ENCODE assay signal across 31 cellular contexts in genomic region chr3:126784254-126784653, GRCh38.
DNase-seq lines count a peak whose midpoint lies in the region; ATAC-seq and TF ChIP-seq lines count a peak whose summit lies in the region.
"Had no signal": no experiment of that assay in that cellular context is flagged by ENCODE, and none has a peak within 500 bp of the region (broad histone marks: within the 10 kb centered on the region; RNA-seq: fewer than 3 reads in every experiment).

No MANE protein-coding gene starts in this region.

- peaks cover 9% of the 10 kb centered on the region; the same call in 1 of the 2 replicates for H3K4me1 ChIP-seq in BLaER1
- no peaks in the 10 kb centered on the region for H3K4me1 ChIP-seq in HEK293 (ENCODE audit: control insufficient read depth, insufficient read depth, low read length)
- peaks cover 32% of the 10 kb centered on the region; the same call in 1 of the 2 replicates for H3K4me1 ChIP-seq in iPS-20b (ENCODE audit: insufficient read depth, low read length)
- H3K4me1 ChIP-seq: BE2C had no signal

- H3K4me3 ChIP-seq in BLaER1: no peak overlapping the region
- no peak overlapping the region for H3K4me3 ChIP-seq in HEK293 (ENCODE audit: low read depth, low read length)
- peak overlapping the region; percentile 31; the same call in 1 of the 2 replicates for H3K4me3 ChIP-seq in iPS-20b (ENCODE audit: low read length)
- H3K4me3 ChIP-seq: cardiac muscle cell, ovary, smooth muscle cell, uterus had no signal

- H3K4me3 Mint-ChIP-seq in T-helper 17 cell: no peak overlapping the region
- H3K4me3 Mint-ChIP-seq: activated T-cell treated with anti-CD3 and anti-CD28 coated beads, Interleukin-2, amount 50 U/mL, for 4 hours; dendritic cell treated with granulocyte-macrophage colony-stimulating factor and Interleukin-4, amounts not matched to agents 40 ng/mL and 50 ng/mL, for 4 days; mesothelial cell of epicardium; naive thymus-derived CD4-positive, alpha-beta T cell; stimulated activated memory B cell treated with anti-CD40 and anti-IgM and Interleukin-4, amounts not matched to agents 10 μg/mL and 1 μg/mL and 100 μg/mL, for 72 hours had no signal

- H3K27me3 Mint-ChIP-seq in T-helper 17 cell: no peaks in the 10 kb centered on the region
- H3K27me3 Mint-ChIP-seq: dendritic cell treated with granulocyte-macrophage colony-stimulating factor and Interleukin-4, amounts not matched to agents 40 ng/mL and 50 ng/mL, for 4 days; naive thymus-derived CD4-positive, alpha-beta T cell; stimulated activated memory B cell treated with anti-CD40 and anti-IgM and Interleukin-4, amounts not matched to agents 10 μg/mL and 1 μg/mL and 100 μg/mL, for 72 hours had no signal

- no peak for ATAC-seq in T-helper 17 cell
- no peak for ATAC-seq in HG03039 (IDR thresholded peaks at IDR 0.05; ENCODE audit: unreplicated experiment)
- no peak for ATAC-seq in HG02870 (IDR thresholded peaks at IDR 0.05; ENCODE audit: unreplicated experiment)
- ATAC-seq: activated T-cell treated with anti-CD3 and anti-CD28 coated beads, Interleukin-2, amount 50 U/mL, for 4 hours; left ventricle myocardium superior; naive thymus-derived CD4-positive, alpha-beta T cell; PC-3; stimulated activated memory B cell treated with anti-CD40 and anti-IgM and Interleukin-4, amounts not matched to agents 10 μg/mL and 1 μg/mL and 100 μg/mL, for 72 hours had no signal

- H3K27ac ChIP-seq in BLaER1 (no peak overlapping the region), HEK293 (ENCODE audit: extremely low read depth, low read depth, low read length) (no peak overlapping the region), iPS-20b (ENCODE audit: low read length) (peak overlapping the region; percentile 90)
- H3K27ac ChIP-seq: cardiac muscle cell, ovary, uterus had no signal

- peaks cover 2% of the 10 kb centered on the region for H3K4me1 Mint-ChIP-seq in T-helper 17 cell

- POLR2A ChIA-PET in HEK293 (lab: Yijun Ruan, JAX): no interaction called here

- H3K36me3 Mint-ChIP-seq in T-helper 17 cell (ENCODE audit: low read depth): peaks cover 7% of the 10 kb centered on the region

- no peak for DNase-seq in T-helper 17 cell
- DNase-seq in T-helper 9 cell: no peak
- no peak for DNase-seq in islet precursor cell
- DNase-seq: activated naive CD4-positive, alpha-beta T cell; activated T-cell treated with anti-CD3 and anti-CD28 coated beads, Interleukin-2, amount 50 U/mL, for 4 hours; anterior cingulate cortex; BE2C; COR-L47; DMS79; glutamatergic neuron; left ventricle myocardium superior; MM.1S; naive thymus-derived CD4-positive, alpha-beta T cell; NCI-H1417 treated with DMSO at 0.1 percent for 48 hours; NCI-H2107; NCI-H446 treated with DMSO at 0.1 percent for 48 hours; ovary; PC-3; SHP77 treated with DMSO at 0.1 percent for 48 hours; stimulated activated CD4-positive, alpha-beta T cell treated with anti-CD3 and anti-CD28 coated beads, Interleukin-2, amount 100 ng/mL, for 24 hours; uterus had no signal

- H3K9ac ChIP-seq in BLaER1 (no peak overlapping the region), iPS-20b (ENCODE audit: low read depth, low read length) (peak overlapping the region; percentile 63)

- H3K27ac Mint-ChIP-seq in T-helper 17 cell: peak overlapping the region; percentile 30
- H3K27ac Mint-ChIP-seq: dendritic cell treated with granulocyte-macrophage colony-stimulating factor and Interleukin-4, amounts not matched to agents 40 ng/mL and 50 ng/mL, for 4 days; mesothelial cell of epicardium; stimulated activated memory B cell treated with anti-CD40 and anti-IgM and Interleukin-4, amounts not matched to agents 10 μg/mL and 1 μg/mL and 100 μg/mL, for 72 hours had no signal

- no peaks in the 10 kb centered on the region for H3K27me3 ChIP-seq in BLaER1
- H3K27me3 ChIP-seq in iPS-20b (ENCODE audit: insufficient read depth, low read length): no peaks in the 10 kb centered on the region
- H3K27me3 ChIP-seq: BE2C, cardiac muscle cell, ovary, uterus had no signal

- no peaks in the 10 kb centered on the region; the same call in 1 of the 2 replicates for H3K36me3 ChIP-seq in BLaER1
- H3K36me3 ChIP-seq in HEK293 (ENCODE audit: control insufficient read depth in 2 of 2, insufficient read depth in 1 of 2, low read length in 2 of 2): peaks cover 0 to 6% of the 10 kb centered on the region in 2 experiments; a peak in 1 of 3 replicates
- H3K36me3 ChIP-seq in iPS-20b (ENCODE audit: insufficient read depth, low read depth, low read length): no peaks in the 10 kb centered on the region
- H3K36me3 ChIP-seq: BE2C, cardiac muscle cell, ovary, uterus had no signal

- H4K20me1 ChIP-seq in BLaER1: 0 out of 2 replicates have a peak, but pooled peaks cover 4% of the 10 kb centered on the region

- CTCF ChIA-PET in HEK293 (lab: Yijun Ruan, JAX): no interaction called here

- H3K9me3 ChIP-seq in BLaER1 (0 out of 2 replicates have a peak, but pooled peaks cover under 1% of the 10 kb centered on the region), HEK293 (ENCODE audit: control insufficient read depth, insufficient read depth, low read depth, low read length) (no peaks in the 10 kb centered on the region), T-helper 17 cell (ENCODE audit: control insufficient read depth, low read length, poor library complexity, severe bottlenecking) (no peaks in the 10 kb centered on the region), iPS-20b (ENCODE audit: insufficient read depth, low read depth, low read length) (no peaks in the 10 kb centered on the region)
- H3K9me3 ChIP-seq: BE2C, ovary, uterus had no signal

- H3K4me2 ChIP-seq in BLaER1: peak overlapping the region; percentile 27; the same call in 1 of the 2 replicates
- H3K4me2 ChIP-seq: smooth muscle cell had no signal

- TF ChIP-seq CTCF in HEK293 (tag by site-specific recombination; IDR thresholded peaks at IDR 0.05): no peak

TF ChIP-seq in HEK293, 187 proteins besides CTCF, POLR2A, EP300 and RAD21:
- peak; percentile 59; the same call in 1 of the 2 replicates for TF ChIP-seq GLIS1 (tag by site-specific recombination; IDR thresholded peaks at IDR 0.05)
- no peak for TF ChIP-seq ZBTB48 (tag by site-specific recombination; IDR thresholded peaks at IDR 0.05)
TF ChIP-seq in HEK293: peak in this region for 1.
